16 cellular contexts compared by ENCODE assay signal in genomic region chr5:76610196-76610595, GRCh38. TPM values are rescaled to one million over a fixed set of nuclear protein-coding genes. Genes with fewer than 3 reads are reported as not detected.
"Had no signal": no experiment of that assay in that cellular context is flagged by ENCODE, and none has a peak within 500 bp of the region (broad histone marks: within the 10 kb centered on the region; RNA-seq: fewer than 3 reads in every experiment).

No MANE protein-coding gene starts in this region.

- H2AFZ ChIP-seq: neural progenitor cell had no signal

- ATAC-seq: activated CD4-positive, alpha-beta T cell treated with anti-CD3 and anti-CD28 coated beads for 36 hours; activated CD8-positive, alpha-beta memory T cell treated with anti-CD3 and anti-CD28 coated beads, Interleukin-2, amount 10 ng/mL, durations not matched to agents 7 days and 5 days; effector memory CD8-positive, alpha-beta T cell; left ventricle myocardium superior; WTC11 had no signal

- H3K36me3 ChIP-seq: ascending aorta, neural progenitor cell, right atrium auricular region had no signal

- H3K4me2 ChIP-seq: neural progenitor cell had no signal

- H3K4me3 Mint-ChIP-seq: activated CD4-positive, alpha-beta T cell treated with anti-CD3 and anti-CD28 coated beads for 36 hours; activated CD8-positive, alpha-beta memory T cell treated with anti-CD3 and anti-CD28 coated beads, Interleukin-2, amount 10 ng/mL, durations not matched to agents 7 days and 5 days; activated naive CD4-positive, alpha-beta T cell treated with anti-CD3 and anti-CD28 coated beads for 36 hours; effector memory CD8-positive, alpha-beta T cell; memory B cell; neural progenitor cell; stimulated activated naive CD8-positive, alpha-beta T cell treated with anti-CD3 and anti-CD28 coated beads, Interleukin-15, Interleukin-2, amounts not matched to agents 100 ng/mL and 50 ng/mL, for 24 hours; WTC11 had no signal

- H3K27me3 ChIP-seq: ascending aorta, neural progenitor cell, right atrium auricular region, transverse colon had no signal

- H3K27ac Mint-ChIP-seq: activated CD4-positive, alpha-beta T cell treated with anti-CD3 and anti-CD28 coated beads for 36 hours; activated CD8-positive, alpha-beta memory T cell treated with anti-CD3 and anti-CD28 coated beads, Interleukin-2, amount 10 ng/mL, durations not matched to agents 7 days and 5 days; activated naive CD4-positive, alpha-beta T cell treated with anti-CD3 and anti-CD28 coated beads for 36 hours; memory B cell; neural progenitor cell; WTC11 had no signal

- H3K9me3 ChIP-seq: ascending aorta, prostate gland, right atrium auricular region, transverse colon had no signal

- H3K4me1 ChIP-seq: ascending aorta, prostate gland, right atrium auricular region had no signal

- DNase-seq: activated CD4-positive, alpha-beta T cell treated with anti-CD3 and anti-CD28 coated beads for 36 hours; activated CD4-positive, alpha-beta T cell treated with anti-CD3 and anti-CD28 coated beads, Interleukin-2, amount 50 U/mL, for 48 hours; activated CD8-positive, alpha-beta memory T cell treated with anti-CD3 and anti-CD28 coated beads, Interleukin-2, amount 10 ng/mL, durations not matched to agents 7 days and 5 days; activated naive CD4-positive, alpha-beta T cell treated with anti-CD3 and anti-CD28 coated beads for 36 hours; effector memory CD8-positive, alpha-beta T cell; left ventricle myocardium superior; transverse colon had no signal

- H3K4me3 ChIP-seq: ascending aorta, neural progenitor cell, prostate gland, right atrium auricular region, transverse colon had no signal

- FAIRE-seq: TTC549 had no signal

- H3K27me3 Mint-ChIP-seq: activated CD4-positive, alpha-beta T cell treated with anti-CD3 and anti-CD28 coated beads for 36 hours; activated CD8-positive, alpha-beta memory T cell treated with anti-CD3 and anti-CD28 coated beads, Interleukin-2, amount 10 ng/mL, durations not matched to agents 7 days and 5 days; effector memory CD8-positive, alpha-beta T cell; stimulated activated naive CD8-positive, alpha-beta T cell treated with anti-CD3 and anti-CD28 coated beads, Interleukin-15, Interleukin-2, amounts not matched to agents 100 ng/mL and 50 ng/mL, for 24 hours had no signal

- H3K27ac ChIP-seq: ascending aorta, neural progenitor cell, prostate gland, right atrium auricular region, transverse colon had no signal

- H3K4me1 Mint-ChIP-seq: memory B cell had no signal

- H3K9ac ChIP-seq: neural progenitor cell had no signal

- H3K9me3 Mint-ChIP-seq: activated naive CD4-positive, alpha-beta T cell treated with anti-CD3 and anti-CD28 coated beads for 36 hours; effector memory CD8-positive, alpha-beta T cell; memory B cell; neural progenitor cell; stimulated activated naive CD8-positive, alpha-beta T cell treated with anti-CD3 and anti-CD28 coated beads, Interleukin-15, Interleukin-2, amounts not matched to agents 100 ng/mL and 50 ng/mL, for 24 hours; WTC11 had no signal

RNA-seq across cellular contexts. Expression of gene F2RL2, which starts 13.0 kb away (rescaled TPM):
- total RNA-seq: activated CD4-positive, alpha-beta T cell treated with anti-CD3 and anti-CD28 coated beads for 36 hours; activated naive CD4-positive, alpha-beta T cell treated with anti-CD3 and anti-CD28 coated beads for 36 hours; ascending aorta; prostate gland; T-helper 2 cell treated with Interferon-gamma antibody and Interleukin-4, amounts not matched to agents 100 ng/mL and 5 ng/mL, for 36 hours; WTC11 had no signal
